Comparison of ENCODE assay signal across 5 cellular contexts in the genomic region with DNA sequence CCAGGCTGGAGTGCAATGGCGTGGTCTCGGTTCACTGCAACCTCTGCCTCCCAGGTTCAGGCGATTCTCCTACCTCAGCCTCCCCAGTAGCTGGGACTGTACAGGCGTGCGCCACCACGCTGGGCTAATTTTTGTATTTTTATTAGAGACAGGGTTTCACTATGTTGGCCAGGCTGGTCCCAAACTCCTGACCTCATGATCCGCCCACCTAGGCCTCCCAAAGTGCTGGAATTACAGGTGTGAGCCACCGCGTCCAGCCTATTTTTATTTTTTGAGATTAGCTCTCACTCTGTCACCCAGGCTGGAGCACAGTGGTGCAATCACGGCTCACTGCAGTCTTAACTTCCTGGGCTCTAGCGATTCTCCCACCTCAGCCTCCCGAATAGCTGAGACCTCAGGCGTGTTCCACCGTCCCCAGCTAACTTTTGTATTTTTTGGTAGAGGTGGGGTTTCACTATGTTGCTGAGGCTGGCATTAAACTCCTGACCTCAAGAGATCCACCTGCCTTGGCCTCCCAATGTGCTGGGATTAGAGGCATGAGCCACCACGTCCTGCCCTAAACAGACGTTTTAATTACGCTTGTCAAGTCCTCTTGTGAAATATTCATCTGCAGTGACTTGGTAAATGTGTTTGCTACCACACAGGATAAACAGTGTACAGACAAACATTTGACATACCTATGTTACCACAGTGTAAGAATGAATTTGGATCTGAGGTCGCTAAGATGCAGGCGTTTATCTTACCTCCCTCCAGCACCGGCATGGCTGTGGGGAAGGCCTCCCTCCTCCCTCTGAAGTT. TPM values are rescaled to one million over a fixed set of nuclear protein-coding genes. Genes with fewer than 3 reads are reported as not detected.
"Had no signal": no experiment of that assay in that cellular context is flagged by ENCODE, and none has a peak within 500 bp of the region (broad histone marks: within the 10 kb centered on the region; RNA-seq: fewer than 3 reads in every experiment).

No MANE protein-coding gene starts in this region.

RNA-seq across cellular contexts. Expression of a gene that starts 5.6 kb away (rescaled TPM):
- total RNA-seq: Right ventricle myocardium inferior, RPMI7951 had no signal

RNA-seq across cellular contexts. Expression of a gene that starts 50.7 kb away (rescaled TPM):
- total RNA-seq: IMR-90, LHCN-M2, RPMI7951, SJCRH30 had no signal
